Comparison of ENCODE assay signal across 31 cellular contexts in genomic region chr11:19083166-19083565, GRCh38. TPM values are rescaled to one million over a fixed set of nuclear protein-coding genes. Genes with fewer than 3 reads are reported as not detected.
"Had no signal": no experiment of that assay in that cellular context is flagged by ENCODE, and none has a peak within 500 bp of the region (broad histone marks: within the 10 kb centered on the region; RNA-seq: fewer than 3 reads in every experiment).

No MANE protein-coding gene starts in this region.

- H3K9me3 Mint-ChIP-seq: natural killer cell, nephron progenitor cell, neural progenitor cell had no signal

- H3K27me3 ChIP-seq: hepatocyte, neural progenitor cell, ovary, right atrium auricular region, right lobe of liver, stomach, testis, upper lobe of right lung had no signal

- H3K27ac ChIP-seq: hepatocyte, left ventricle myocardium inferior, neural progenitor cell, ovary, right atrium auricular region, right lobe of liver, stomach, testis, tibial artery, upper lobe of right lung had no signal

- H3K4me3 ChIP-seq: hepatocyte, left ventricle myocardium inferior, lung, neural progenitor cell, ovary, right atrium auricular region, right lobe of liver, smooth muscle cell, stomach, testis, tibial artery, upper lobe of right lung had no signal

- H3K9me3 ChIP-seq: left ventricle myocardium inferior, ovary, right atrium auricular region, right lobe of liver, stomach, testis, tibial artery, upper lobe of right lung had no signal

- ATAC-seq: natural killer cell; right lobe of liver; stimulated activated naive B cell treated with anti-CD40 and anti-IgM and Interleukin-4, amounts not matched to agents 10 μg/mL and 1 μg/mL and 100 μg/mL, for 72 hours; stimulated activated naive CD8-positive, alpha-beta T cell treated with anti-CD3 and anti-CD28 coated beads, Interleukin-15, Interleukin-2, amounts not matched to agents 100 U/mL and 50 U/mL, for 24 hours; upper lobe of right lung had no signal

- H3K4me1 Mint-ChIP-seq: naive B cell; natural killer cell; neural progenitor cell; stimulated activated naive B cell treated with anti-CD40 and anti-IgM and Interleukin-4, amounts not matched to agents 10 μg/mL and 1 μg/mL and 100 μg/mL, for 72 hours had no signal

- H3K36me3 Mint-ChIP-seq: mesothelial cell of epicardium; natural killer cell; neural progenitor cell; stimulated activated naive B cell treated with anti-CD40 and anti-IgM and Interleukin-4, amounts not matched to agents 10 μg/mL and 1 μg/mL and 100 μg/mL, for 72 hours had no signal

- H3K4me3 Mint-ChIP-seq: mesothelial cell of epicardium; naive B cell; natural killer cell; nephron progenitor cell; neural progenitor cell; stimulated activated naive B cell treated with anti-CD40 and anti-IgM and Interleukin-4, amounts not matched to agents 10 μg/mL and 1 μg/mL and 100 μg/mL, for 72 hours had no signal

- H3K27ac Mint-ChIP-seq: mesothelial cell of epicardium; naive B cell; natural killer cell; nephron progenitor cell; neural progenitor cell; progenitor cell of endocrine pancreas; stimulated activated naive B cell treated with anti-CD40 and anti-IgM and Interleukin-4, amounts not matched to agents 10 μg/mL and 1 μg/mL and 100 μg/mL, for 72 hours had no signal

- H3K4me1 ChIP-seq: left ventricle myocardium inferior, neural progenitor cell, right atrium auricular region, right lobe of liver, testis, tibial artery, upper lobe of right lung had no signal

- H3K36me3 ChIP-seq: left ventricle myocardium inferior, neural progenitor cell, ovary, right atrium auricular region, right lobe of liver, stomach, tibial artery, upper lobe of right lung had no signal

- DNase-seq: islet precursor cell; left ventricle myocardium inferior; mesendoderm; naive B cell; natural killer cell; nephron progenitor cell; ovary; right lobe of liver; stimulated activated CD4-positive, alpha-beta T cell treated with anti-CD3 and anti-CD28 coated beads, Interleukin-1b, Interleukin-23, amount 100 ng/mL, for 48 hours; stimulated activated CD4-positive, alpha-beta T cell treated with anti-CD3 and anti-CD28 coated beads, Interleukin-2, amount 100 ng/mL, for 48 hours; stimulated activated CD4-positive, alpha-beta T cell treated with anti-CD3 and anti-CD28 coated beads, Interleukin-4, amount 100 ng/mL, for 4 hours; stimulated activated CD8-positive, alpha-beta memory T cell treated with anti-CD3 and anti-CD28 coated beads, Interleukin-4, amount 100 ng/mL, for 48 hours; stimulated activated naive B cell treated with anti-CD40 and anti-IgM and Interleukin-4, amounts not matched to agents 10 μg/mL and 1 μg/mL and 100 μg/mL, for 72 hours; stimulated activated naive CD8-positive, alpha-beta T cell treated with anti-CD3 and anti-CD28 coated beads, Interleukin-15, Interleukin-2, amounts not matched to agents 100 U/mL and 50 U/mL, for 24 hours; stomach; testis; tibial artery; trophoblast cell; upper lobe of right lung had no signal

RNA-seq across cellular contexts. Expression of gene MRGPRX2, which starts 22.6 kb away (rescaled TPM):
- total RNA-seq: hepatocyte, kidney epithelial cell, left ventricle myocardium inferior, lung, mesothelial cell of epicardium, mononuclear cell, progenitor cell of endocrine pancreas, pulmonary artery endothelial cell, renal cortical epithelial cell, right atrium auricular region, right lobe of liver, skeletal muscle tissue, smooth muscle cell, stomach, upper lobe of right lung had no signal
